8 cellular contexts compared by ENCODE assay signal in genomic region chr4:104491826-104492771, GRCh38.
DNase-seq lines count a peak whose midpoint lies in the region; ATAC-seq and TF ChIP-seq lines count a peak whose summit lies in the region.

No MANE protein-coding gene starts in this region.

- H3K4me3 ChIP-seq in DOHH2 (ENCODE audit: low read length) (peak overlapping the region; percentile 65), fibroblast of pulmonary artery (replicated peaks; ENCODE audit: low read depth, low read length) (peak overlapping the region; percentile 60)

- H3K27me3 ChIP-seq in DOHH2 (ENCODE audit: control insufficient read depth, low read length) = peaks cover 45% of the 10 kb centered on the region

- peak overlapping the region; percentile 55 for H3K4me2 ChIP-seq in DOHH2 (ENCODE audit: low read length)

- H3K9me2 ChIP-seq in DOHH2 (replicated peaks; ENCODE audit: control insufficient read depth, low read length) = no peaks in the 10 kb centered on the region

- no peak overlapping the region for H3K27ac ChIP-seq in DOHH2 (ENCODE audit: low read depth, low read length)

- TF ChIP-seq CTCF in DOHH2 (IDR thresholded peaks at IDR 0.05; ENCODE audit: low read depth, low read length, poor library complexity, severe bottlenecking) = no peak
- TF ChIP-seq CTCF in fibroblast of pulmonary artery (IDR thresholded peaks at IDR 0.05; ENCODE audit: low read length, missing control alignments) = no peak

- H3K4me1 ChIP-seq in DOHH2 (ENCODE audit: control insufficient read depth, low read length) = peaks cover 14% of the 10 kb centered on the region

- H3F3A ChIP-seq in DOHH2 (ENCODE audit: control insufficient read depth, insufficient read depth) = no peaks in the 10 kb centered on the region

- H4K20me1 ChIP-seq in DOHH2 (ENCODE audit: control insufficient read depth, insufficient read depth, low read depth, low read length) = no peaks in the 10 kb centered on the region

- no peaks in the 10 kb centered on the region for H3K79me2 ChIP-seq in DOHH2 (ENCODE audit: control insufficient read depth, low read length)

- no peaks in the 10 kb centered on the region for H3K36me3 ChIP-seq in DOHH2 (ENCODE audit: control insufficient read depth, low read length)

- peak; percentile 2 for DNase-seq in fibroblast of pulmonary artery (ENCODE audit: low read depth)
- peak; percentile 79 for DNase-seq in pons (ENCODE audit: low spot score)
- DNase-seq in epidermal melanocyte (ENCODE audit: insufficient read length, low spot score) = no peak
- DNase-seq in dedifferentiated amniotic fluid mesenchymal stem cell (ENCODE audit: extremely low spot score) = no peak

- no peaks in the 10 kb centered on the region for H3K9me3 ChIP-seq in DOHH2 (ENCODE audit: control insufficient read depth, insufficient read depth, low read length)

- ATAC-seq in GM19328 (IDR thresholded peaks at IDR 0.05; ENCODE audit: unreplicated experiment) = peak; percentile 26
- peak; percentile 30 for ATAC-seq in HG03432 (IDR thresholded peaks at IDR 0.05; ENCODE audit: unreplicated experiment)
- ATAC-seq in SK-N-SH treated with all-trans-retinoic acid at 6 μM for 48 hours = peak; percentile 30; the same call in 1 of the 3 replicates

TF ChIP-seq in SK-N-SH treated with all-trans-retinoic acid at 6 μM for 48 hours, 23 proteins besides CTCF, POLR2A, EP300 and RAD21:
- TF ChIP-seq ZC3H10 (CRISPR knock-in tag; IDR thresholded peaks at IDR 0.05) (no peak), SNAI2 (CRISPR knock-in tag; IDR thresholded peaks at IDR 0.05) (no peak), TCF4 (CRISPR knock-in tag; IDR thresholded peaks at IDR 0.05; ENCODE audit: borderline replicate concordance) (no peak), ESRRG (CRISPR knock-in tag; IDR thresholded peaks at IDR 0.05) (no peak), ARNTL (CRISPR knock-in tag; IDR thresholded peaks at IDR 0.05; ENCODE audit: borderline replicate concordance, low read depth) (no peak), PPARA (CRISPR knock-in tag; IDR thresholded peaks at IDR 0.05; ENCODE audit: borderline replicate concordance) (no peak)
- TF ChIP-seq, protein P1, sequence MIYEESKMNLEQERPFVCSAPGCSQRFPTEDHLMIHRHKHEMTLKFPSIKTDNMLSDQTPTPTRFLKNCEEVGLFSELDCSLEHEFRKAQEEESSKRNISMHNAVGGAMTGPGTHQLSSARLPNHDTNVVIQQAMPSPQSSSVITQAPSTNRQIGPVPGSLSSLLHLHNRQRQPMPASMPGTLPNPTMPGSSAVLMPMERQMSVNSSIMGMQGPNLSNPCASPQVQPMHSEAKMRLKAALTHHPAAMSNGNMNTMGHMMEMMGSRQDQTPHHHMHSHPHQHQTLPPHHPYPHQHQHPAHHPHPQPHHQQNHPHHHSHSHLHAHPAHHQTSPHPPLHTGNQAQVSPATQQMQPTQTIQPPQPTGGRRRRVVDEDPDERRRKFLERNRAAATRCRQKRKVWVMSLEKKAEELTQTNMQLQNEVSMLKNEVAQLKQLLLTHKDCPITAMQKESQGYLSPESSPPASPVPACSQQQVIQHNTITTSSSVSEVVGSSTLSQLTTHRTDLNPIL (CRISPR knock-in tag; IDR thresholded peaks at IDR 0.05; ENCODE audit: low read depth) = no peak
- TF ChIP-seq, protein P2, sequence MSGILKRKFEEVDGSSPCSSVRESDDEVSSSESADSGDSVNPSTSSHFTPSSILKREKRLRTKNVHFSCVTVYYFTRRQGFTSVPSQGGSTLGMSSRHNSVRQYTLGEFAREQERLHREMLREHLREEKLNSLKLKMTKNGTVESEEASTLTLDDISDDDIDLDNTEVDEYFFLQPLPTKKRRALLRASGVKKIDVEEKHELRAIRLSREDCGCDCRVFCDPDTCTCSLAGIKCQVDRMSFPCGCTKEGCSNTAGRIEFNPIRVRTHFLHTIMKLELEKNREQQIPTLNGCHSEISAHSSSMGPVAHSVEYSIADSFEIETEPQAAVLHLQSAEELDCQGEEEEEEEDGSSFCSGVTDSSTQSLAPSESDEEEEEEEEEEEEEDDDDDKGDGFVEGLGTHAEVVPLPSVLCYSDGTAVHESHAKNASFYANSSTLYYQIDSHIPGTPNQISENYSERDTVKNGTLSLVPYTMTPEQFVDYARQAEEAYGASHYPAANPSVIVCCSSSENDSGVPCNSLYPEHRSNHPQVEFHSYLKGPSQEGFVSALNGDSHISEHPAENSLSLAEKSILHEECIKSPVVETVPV (CRISPR knock-in tag; IDR thresholded peaks at IDR 0.05) = no peak

Comparison
In these comparisons a context has a peak if more than half of its experiments do, and no peak if none do; other contexts are left out.
1. DNase-seq: peak in fibroblast of pulmonary artery (single experiment) and pons (single experiment); none in epidermal melanocyte (single experiment) and dedifferentiated amniotic fluid mesenchymal stem cell (single experiment).
2. Peak in every context shown above with its lines, with median percentiles within 50 percentile points of each other: ATAC-seq.